1 cellular context compared by ENCODE assay signal in the genomic region with DNA sequence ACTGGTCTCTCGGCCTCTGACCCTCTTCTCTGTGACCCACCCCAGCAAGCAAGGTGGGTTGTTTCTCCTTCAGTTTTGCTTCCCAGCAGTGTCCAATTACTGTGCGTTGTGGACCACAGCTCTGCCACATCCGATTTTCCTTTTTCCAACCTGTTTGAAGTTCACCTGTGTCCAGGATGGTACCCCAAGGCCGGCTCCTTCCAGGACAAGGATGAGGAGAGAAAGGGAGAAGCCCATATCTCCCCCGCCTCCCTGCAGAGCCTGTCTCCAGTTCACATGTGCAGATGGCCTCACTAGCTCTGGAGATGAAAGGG.
TF ChIP-seq lines count a peak whose summit lies in the region.

No MANE protein-coding gene starts in this region.

TF ChIP-seq in GM23338, 12 proteins besides CTCF, POLR2A, EP300 and RAD21:
- TF ChIP-seq, protein P1, sequence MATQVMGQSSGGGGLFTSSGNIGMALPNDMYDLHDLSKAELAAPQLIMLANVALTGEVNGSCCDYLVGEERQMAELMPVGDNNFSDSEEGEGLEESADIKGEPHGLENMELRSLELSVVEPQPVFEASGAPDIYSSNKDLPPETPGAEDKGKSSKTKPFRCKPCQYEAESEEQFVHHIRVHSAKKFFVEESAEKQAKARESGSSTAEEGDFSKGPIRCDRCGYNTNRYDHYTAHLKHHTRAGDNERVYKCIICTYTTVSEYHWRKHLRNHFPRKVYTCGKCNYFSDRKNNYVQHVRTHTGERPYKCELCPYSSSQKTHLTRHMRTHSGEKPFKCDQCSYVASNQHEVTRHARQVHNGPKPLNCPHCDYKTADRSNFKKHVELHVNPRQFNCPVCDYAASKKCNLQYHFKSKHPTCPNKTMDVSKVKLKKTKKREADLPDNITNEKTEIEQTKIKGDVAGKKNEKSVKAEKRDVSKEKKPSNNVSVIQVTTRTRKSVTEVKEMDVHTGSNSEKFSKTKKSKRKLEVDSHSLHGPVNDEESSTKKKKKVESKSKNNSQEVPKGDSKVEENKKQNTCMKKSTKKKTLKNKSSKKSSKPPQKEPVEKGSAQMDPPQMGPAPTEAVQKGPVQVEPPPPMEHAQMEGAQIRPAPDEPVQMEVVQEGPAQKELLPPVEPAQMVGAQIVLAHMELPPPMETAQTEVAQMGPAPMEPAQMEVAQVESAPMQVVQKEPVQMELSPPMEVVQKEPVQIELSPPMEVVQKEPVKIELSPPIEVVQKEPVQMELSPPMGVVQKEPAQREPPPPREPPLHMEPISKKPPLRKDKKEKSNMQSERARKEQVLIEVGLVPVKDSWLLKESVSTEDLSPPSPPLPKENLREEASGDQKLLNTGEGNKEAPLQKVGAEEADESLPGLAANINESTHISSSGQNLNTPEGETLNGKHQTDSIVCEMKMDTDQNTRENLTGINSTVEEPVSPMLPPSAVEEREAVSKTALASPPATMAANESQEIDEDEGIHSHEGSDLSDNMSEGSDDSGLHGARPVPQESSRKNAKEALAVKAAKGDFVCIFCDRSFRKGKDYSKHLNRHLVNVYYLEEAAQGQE (IDR thresholded peaks at IDR 0.05; ENCODE audit: unreplicated experiment), result no peak
- TF ChIP-seq ZNF114 (CRISPR knock-in tag; IDR thresholded peaks at IDR 0.05) (no peak), CREB1 (CRISPR knock-in tag; IDR thresholded peaks at IDR 0.05; ENCODE audit: low read depth) (no peak), ETS1 (IDR thresholded peaks at IDR 0.05) (no peak), POLR2AphosphoS5 (IDR thresholded peaks at IDR 0.05; ENCODE audit: low read depth) (no peak), ZNF462 (CRISPR knock-in tag; IDR thresholded peaks at IDR 0.05) (no peak), STAT1 (IDR thresholded peaks at IDR 0.05; ENCODE audit: unreplicated experiment) (no peak)
